ENCODE assay signal across 9 cellular contexts in genomic region chr6:104559435-104560202, GRCh38.
"Had no signal": no experiment of that assay in that cellular context is flagged by ENCODE, and none has a peak within 500 bp of the region (broad histone marks: within the 10 kb centered on the region; RNA-seq: fewer than 3 reads in every experiment).

No MANE protein-coding gene starts in this region.

- H3K9ac ChIP-seq: GM23248 had no signal

- DNase-seq: GOT3, H7, HFFc6, IMR-90 had no signal

- H3K4me3 ChIP-seq: GM23248, HAP-1, K562 had no signal

- H3K36me3 ChIP-seq: HAP-1 had no signal

- H3K27ac ChIP-seq: GM23248 had no signal

- FAIRE-seq: HTR-8/SVneo, K562 had no signal

- H3K4me1 ChIP-seq: HAP-1 had no signal

- ATAC-seq: HCT116, K562 had no signal

- H3K9me3 ChIP-seq: HAP-1 had no signal
